In genomic region chr10:22340362-22341189, GRCh38 we compare ENCODE assay signal across 1 cellular context.
A peak's percentile ranks its signal among the peaks of the same experiment; 100 is the strongest.
TF ChIP-seq lines count a peak whose summit lies in the region.

No MANE protein-coding gene starts in this region.

TF ChIP-seq in HEK293, 187 proteins besides CTCF, POLR2A, EP300 and RAD21 (continued from another document and continues in another):
- TF ChIP-seq ZNF398 (tag by site-specific recombination; IDR thresholded peaks at IDR 0.05) (0 out of 2 replicates have a peak, but pooled peaks have one; percentile 37), SP7 (tag by site-specific recombination; IDR thresholded peaks at IDR 0.05) (peak; percentile 43), INSM2 (tag by site-specific recombination; IDR thresholded peaks at IDR 0.05) (no peak), ZNF629 (tag by site-specific recombination; IDR thresholded peaks at IDR 0.05) (peak; percentile 42; the same call in 1 of the 2 replicates), IKZF3 (tag by site-specific recombination; IDR thresholded peaks at IDR 0.05) (peak; percentile 82), ZNF837 (tag by site-specific recombination; IDR thresholded peaks at IDR 0.05) (no peak), ZNF600 (tag by site-specific recombination; IDR thresholded peaks at IDR 0.05) (0 out of 2 replicates have a peak, but pooled peaks have one; percentile 54), ZBTB11 (tag by site-specific recombination; conservative IDR thresholded peaks at IDR 0.05; ENCODE audit: low read depth) (peak; percentile 28; the same call in 1 of the 2 replicates), ZNF449 (tag by site-specific recombination; IDR thresholded peaks at IDR 0.05) (peak; percentile 70; the same call in 1 of the 2 replicates), ZBTB7A (tag by site-specific recombination; IDR thresholded peaks at IDR 0.05; ENCODE audit: low read depth) (no peak; the same call in 1 of the 2 replicates), ZNF121 (tag by site-specific recombination; IDR thresholded peaks at IDR 0.05) (no peak), ZNF311 (tag by site-specific recombination; IDR thresholded peaks at IDR 0.05; ENCODE audit: borderline replicate concordance) (no peak), TSHZ1 (tag by site-specific recombination; IDR thresholded peaks at IDR 0.05; ENCODE audit: borderline replicate concordance) (no peak), ZNF174 (tag by site-specific recombination; IDR thresholded peaks at IDR 0.05) (no peak), ZSCAN30 (tag by site-specific recombination; IDR thresholded peaks at IDR 0.05) (peak; percentile 39; the same call in 1 of the 2 replicates), KLF8 (tag by site-specific recombination; IDR thresholded peaks at IDR 0.05) (no peak; the same call in 1 of the 2 replicates), ZNF138 (tag by site-specific recombination; IDR thresholded peaks at IDR 0.05; ENCODE audit: borderline replicate concordance) (no peak), ZIC2 (tag by site-specific recombination; IDR thresholded peaks at IDR 0.05) (peak; percentile 69)
- TF ChIP-seq, protein P1, sequence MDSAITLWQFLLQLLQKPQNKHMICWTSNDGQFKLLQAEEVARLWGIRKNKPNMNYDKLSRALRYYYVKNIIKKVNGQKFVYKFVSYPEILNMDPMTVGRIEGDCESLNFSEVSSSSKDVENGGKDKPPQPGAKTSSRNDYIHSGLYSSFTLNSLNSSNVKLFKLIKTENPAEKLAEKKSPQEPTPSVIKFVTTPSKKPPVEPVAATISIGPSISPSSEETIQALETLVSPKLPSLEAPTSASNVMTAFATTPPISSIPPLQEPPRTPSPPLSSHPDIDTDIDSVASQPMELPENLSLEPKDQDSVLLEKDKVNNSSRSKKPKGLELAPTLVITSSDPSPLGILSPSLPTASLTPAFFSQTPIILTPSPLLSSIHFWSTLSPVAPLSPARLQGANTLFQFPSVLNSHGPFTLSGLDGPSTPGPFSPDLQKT (IDR thresholded peaks at IDR 0.05; ENCODE audit: borderline replicate concordance, low read depth, low read length) = no peak
- TF ChIP-seq, protein P2, sequence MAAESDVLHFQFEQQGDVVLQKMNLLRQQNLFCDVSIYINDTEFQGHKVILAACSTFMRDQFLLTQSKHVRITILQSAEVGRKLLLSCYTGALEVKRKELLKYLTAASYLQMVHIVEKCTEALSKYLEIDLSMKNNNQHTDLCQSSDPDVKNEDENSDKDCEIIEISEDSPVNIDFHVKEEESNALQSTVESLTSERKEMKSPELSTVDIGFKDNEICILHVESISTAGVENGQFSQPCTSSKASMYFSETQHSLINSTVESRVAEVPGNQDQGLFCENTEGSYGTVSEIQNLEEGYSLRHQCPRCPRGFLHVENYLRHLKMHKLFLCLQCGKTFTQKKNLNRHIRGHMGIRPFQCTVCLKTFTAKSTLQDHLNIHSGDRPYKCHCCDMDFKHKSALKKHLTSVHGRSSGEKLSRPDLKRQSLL (tag by site-specific recombination; IDR thresholded peaks at IDR 0.05) = no peak
- TF ChIP-seq, protein P3, sequence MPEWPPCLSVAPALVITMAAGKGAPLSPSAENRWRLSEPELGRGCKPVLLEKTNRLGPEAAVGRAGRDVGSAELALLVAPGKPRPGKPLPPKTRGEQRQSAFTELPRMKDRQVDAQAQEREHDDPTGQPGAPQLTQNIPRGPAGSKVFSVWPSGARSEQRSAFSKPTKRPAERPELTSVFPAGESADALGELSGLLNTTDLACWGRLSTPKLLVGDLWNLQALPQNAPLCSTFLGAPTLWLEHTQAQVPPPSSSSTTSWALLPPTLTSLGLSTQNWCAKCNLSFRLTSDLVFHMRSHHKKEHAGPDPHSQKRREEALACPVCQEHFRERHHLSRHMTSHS (tag by site-specific recombination; IDR thresholded peaks at IDR 0.05) = no peak
- TF ChIP-seq, protein P4, sequence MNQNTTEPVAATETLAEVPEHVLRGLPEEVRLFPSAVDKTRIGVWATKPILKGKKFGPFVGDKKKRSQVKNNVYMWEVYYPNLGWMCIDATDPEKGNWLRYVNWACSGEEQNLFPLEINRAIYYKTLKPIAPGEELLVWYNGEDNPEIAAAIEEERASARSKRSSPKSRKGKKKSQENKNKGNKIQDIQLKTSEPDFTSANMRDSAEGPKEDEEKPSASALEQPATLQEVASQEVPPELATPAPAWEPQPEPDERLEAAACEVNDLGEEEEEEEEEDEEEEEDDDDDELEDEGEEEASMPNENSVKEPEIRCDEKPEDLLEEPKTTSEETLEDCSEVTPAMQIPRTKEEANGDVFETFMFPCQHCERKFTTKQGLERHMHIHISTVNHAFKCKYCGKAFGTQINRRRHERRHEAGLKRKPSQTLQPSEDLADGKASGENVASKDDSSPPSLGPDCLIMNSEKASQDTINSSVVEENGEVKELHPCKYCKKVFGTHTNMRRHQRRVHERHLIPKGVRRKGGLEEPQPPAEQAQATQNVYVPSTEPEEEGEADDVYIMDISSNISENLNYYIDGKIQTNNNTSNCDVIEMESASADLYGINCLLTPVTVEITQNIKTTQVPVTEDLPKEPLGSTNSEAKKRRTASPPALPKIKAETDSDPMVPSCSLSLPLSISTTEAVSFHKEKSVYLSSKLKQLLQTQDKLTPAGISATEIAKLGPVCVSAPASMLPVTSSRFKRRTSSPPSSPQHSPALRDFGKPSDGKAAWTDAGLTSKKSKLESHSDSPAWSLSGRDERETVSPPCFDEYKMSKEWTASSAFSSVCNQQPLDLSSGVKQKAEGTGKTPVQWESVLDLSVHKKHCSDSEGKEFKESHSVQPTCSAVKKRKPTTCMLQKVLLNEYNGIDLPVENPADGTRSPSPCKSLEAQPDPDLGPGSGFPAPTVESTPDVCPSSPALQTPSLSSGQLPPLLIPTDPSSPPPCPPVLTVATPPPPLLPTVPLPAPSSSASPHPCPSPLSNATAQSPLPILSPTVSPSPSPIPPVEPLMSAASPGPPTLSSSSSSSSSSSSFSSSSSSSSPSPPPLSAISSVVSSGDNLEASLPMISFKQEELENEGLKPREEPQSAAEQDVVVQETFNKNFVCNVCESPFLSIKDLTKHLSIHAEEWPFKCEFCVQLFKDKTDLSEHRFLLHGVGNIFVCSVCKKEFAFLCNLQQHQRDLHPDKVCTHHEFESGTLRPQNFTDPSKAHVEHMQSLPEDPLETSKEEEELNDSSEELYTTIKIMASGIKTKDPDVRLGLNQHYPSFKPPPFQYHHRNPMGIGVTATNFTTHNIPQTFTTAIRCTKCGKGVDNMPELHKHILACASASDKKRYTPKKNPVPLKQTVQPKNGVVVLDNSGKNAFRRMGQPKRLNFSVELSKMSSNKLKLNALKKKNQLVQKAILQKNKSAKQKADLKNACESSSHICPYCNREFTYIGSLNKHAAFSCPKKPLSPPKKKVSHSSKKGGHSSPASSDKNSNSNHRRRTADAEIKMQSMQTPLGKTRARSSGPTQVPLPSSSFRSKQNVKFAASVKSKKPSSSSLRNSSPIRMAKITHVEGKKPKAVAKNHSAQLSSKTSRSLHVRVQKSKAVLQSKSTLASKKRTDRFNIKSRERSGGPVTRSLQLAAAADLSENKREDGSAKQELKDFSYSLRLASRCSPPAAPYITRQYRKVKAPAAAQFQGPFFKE (tag by site-specific recombination; IDR thresholded peaks at IDR 0.05; ENCODE audit: borderline replicate concordance) = no peak
- TF ChIP-seq, protein P5, sequence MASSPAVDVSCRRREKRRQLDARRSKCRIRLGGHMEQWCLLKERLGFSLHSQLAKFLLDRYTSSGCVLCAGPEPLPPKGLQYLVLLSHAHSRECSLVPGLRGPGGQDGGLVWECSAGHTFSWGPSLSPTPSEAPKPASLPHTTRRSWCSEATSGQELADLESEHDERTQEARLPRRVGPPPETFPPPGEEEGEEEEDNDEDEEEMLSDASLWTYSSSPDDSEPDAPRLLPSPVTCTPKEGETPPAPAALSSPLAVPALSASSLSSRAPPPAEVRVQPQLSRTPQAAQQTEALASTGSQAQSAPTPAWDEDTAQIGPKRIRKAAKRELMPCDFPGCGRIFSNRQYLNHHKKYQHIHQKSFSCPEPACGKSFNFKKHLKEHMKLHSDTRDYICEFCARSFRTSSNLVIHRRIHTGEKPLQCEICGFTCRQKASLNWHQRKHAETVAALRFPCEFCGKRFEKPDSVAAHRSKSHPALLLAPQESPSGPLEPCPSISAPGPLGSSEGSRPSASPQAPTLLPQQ (tag by site-specific recombination; IDR thresholded peaks at IDR 0.05) = peak; percentile 50
